ENCODE assay signal across 1 cellular context in the genomic region with DNA sequence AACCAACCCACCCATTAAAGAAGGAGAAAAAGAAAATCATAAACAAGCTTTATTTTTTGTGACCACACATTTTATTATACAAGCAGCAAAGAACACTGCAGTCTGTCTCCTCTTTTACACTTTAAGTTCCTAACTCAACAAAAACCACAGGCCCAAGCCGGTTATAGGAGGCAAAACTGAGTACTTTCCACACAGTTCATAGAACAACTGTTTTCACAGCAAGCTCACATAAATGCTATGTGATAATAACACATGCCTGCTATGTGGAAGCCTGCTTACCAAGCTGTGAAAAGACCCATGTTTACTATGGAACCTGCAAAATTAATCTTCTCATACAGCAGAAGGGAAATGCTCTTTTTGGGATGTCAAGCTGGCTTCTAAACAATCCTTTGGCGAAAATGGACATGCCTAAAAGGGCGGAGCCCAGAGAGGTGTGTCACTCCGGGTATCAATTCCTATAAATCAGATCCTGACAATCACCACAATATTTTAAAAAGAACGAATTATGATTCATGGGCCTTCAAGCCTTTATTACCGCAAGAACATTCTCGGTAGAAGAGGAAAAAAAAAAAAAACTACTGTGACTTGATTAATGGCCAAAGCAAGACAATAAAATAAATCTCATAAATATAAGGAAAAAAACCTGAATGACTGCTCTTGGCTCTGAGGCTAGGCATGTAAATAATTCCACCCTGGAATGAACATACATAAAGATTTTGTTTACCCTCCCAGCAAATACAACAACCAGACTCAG.
TF ChIP-seq lines count a peak whose summit lies in the region.

No MANE protein-coding gene starts in this region.

TF ChIP-seq in GM23338, 12 proteins besides CTCF, POLR2A, EP300 and RAD21 (continued from another document):
- TF ChIP-seq, protein P1, sequence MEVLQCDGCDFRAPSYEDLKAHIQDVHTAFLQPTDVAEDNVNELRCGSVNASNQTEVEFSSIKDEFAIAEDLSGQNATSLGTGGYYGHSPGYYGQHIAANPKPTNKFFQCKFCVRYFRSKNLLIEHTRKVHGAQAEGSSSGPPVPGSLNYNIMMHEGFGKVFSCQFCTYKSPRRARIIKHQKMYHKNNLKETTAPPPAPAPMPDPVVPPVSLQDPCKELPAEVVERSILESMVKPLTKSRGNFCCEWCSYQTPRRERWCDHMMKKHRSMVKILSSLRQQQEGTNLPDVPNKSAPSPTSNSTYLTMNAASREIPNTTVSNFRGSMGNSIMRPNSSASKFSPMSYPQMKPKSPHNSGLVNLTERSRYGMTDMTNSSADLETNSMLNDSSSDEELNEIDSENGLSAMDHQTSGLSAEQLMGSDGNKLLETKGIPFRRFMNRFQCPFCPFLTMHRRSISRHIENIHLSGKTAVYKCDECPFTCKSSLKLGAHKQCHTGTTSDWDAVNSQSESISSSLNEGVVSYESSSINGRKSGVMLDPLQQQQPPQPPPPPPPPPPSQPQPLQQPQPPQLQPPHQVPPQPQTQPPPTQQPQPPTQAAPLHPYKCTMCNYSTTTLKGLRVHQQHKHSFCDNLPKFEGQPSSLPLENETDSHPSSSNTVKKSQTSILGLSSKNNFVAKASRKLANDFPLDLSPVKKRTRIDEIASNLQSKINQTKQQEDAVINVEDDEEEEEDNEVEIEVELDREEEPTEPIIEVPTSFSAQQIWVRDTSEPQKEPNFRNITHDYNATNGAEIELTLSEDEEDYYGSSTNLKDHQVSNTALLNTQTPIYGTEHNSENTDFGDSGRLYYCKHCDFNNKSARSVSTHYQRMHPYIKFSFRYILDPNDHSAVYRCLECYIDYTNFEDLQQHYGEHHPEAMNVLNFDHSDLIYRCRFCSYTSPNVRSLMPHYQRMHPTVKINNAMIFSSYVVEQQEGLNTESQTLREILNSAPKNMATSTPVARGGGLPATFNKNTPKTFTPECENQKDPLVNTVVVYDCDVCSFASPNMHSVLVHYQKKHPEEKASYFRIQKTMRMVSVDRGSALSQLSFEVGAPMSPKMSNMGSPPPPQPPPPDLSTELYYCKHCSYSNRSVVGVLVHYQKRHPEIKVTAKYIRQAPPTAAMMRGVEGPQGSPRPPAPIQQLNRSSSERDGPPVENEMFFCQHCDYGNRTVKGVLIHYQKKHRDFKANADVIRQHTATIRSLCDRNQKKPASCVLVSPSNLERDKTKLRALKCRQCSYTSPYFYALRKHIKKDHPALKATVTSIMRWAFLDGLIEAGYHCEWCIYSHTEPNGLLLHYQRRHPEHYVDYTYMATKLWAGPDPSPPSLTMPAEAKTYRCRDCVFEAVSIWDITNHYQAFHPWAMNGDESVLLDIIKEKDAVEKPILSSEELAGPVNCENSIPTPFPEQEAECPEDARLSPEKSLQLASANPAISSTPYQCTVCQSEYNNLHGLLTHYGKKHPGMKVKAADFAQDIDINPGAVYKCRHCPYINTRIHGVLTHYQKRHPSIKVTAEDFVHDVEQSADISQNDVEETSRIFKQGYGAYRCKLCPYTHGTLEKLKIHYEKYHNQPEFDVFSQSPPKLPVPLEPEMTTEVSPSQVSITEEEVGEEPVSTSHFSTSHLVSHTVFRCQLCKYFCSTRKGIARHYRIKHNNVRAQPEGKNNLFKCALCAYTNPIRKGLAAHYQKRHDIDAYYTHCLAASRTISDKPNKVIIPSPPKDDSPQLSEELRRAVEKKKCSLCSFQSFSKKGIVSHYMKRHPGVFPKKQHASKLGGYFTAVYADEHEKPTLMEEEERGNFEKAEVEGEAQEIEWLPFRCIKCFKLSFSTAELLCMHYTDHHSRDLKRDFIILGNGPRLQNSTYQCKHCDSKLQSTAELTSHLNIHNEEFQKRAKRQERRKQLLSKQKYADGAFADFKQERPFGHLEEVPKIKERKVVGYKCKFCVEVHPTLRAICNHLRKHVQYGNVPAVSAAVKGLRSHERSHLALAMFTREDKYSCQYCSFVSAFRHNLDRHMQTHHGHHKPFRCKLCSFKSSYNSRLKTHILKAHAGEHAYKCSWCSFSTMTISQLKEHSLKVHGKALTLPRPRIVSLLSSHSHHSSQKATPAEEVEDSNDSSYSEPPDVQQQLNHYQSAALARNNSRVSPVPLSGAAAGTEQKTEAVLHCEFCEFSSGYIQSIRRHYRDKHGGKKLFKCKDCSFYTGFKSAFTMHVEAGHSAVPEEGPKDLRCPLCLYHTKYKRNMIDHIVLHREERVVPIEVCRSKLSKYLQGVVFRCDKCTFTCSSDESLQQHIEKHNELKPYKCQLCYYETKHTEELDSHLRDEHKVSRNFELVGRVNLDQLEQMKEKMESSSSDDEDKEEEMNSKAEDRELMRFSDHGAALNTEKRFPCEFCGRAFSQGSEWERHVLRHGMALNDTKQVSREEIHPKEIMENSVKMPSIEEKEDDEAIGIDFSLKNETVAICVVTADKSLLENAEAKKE (CRISPR knock-in tag; IDR thresholded peaks at IDR 0.05), result no peak
- TF ChIP-seq, protein P2, sequence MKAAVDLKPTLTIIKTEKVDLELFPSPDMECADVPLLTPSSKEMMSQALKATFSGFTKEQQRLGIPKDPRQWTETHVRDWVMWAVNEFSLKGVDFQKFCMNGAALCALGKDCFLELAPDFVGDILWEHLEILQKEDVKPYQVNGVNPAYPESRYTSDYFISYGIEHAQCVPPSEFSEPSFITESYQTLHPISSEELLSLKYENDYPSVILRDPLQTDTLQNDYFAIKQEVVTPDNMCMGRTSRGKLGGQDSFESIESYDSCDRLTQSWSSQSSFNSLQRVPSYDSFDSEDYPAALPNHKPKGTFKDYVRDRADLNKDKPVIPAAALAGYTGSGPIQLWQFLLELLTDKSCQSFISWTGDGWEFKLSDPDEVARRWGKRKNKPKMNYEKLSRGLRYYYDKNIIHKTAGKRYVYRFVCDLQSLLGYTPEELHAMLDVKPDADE (IDR thresholded peaks at IDR 0.05), result no peak
- TF ChIP-seq EZH2phosphoT487 (IDR thresholded peaks at IDR 0.05; ENCODE audit: unreplicated experiment) (no peak), EZH2 (IDR thresholded peaks at IDR 0.05; ENCODE audit: low read depth, unreplicated experiment) (no peak)
